Comparison of ENCODE assay signal across 21 cellular contexts in the genomic region with DNA sequence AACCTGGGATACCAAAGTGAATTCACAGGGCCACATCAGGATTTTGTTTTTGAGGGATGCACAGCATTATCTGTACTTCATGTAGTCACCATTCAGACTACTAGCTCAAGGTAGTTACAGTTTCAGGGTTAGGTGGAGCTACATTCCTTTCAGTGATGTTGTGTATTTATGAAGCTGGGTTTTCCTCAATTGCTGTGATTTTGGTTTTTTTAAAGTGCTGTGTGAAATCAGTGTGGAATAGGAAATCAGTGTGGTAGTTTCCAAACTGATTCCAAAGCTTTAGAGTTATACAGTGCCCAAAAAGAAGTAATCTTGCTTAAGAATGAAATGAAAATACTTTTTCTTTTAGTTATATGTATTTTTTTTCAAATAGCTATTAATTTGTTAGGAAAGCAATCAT.
"Had no signal": no experiment of that assay in that cellular context is flagged by ENCODE, and none has a peak within 500 bp of the region (broad histone marks: within the 10 kb centered on the region; RNA-seq: fewer than 3 reads in every experiment).

No MANE protein-coding gene starts in this region.

- H3K27me3 ChIP-seq: adrenal gland had no signal

- H3K4me1 ChIP-seq: adrenal gland had no signal

- H3K4me3 ChIP-seq: adrenal gland had no signal

- DNase-seq: activated CD4-positive, alpha-beta T cell treated with anti-CD3 and anti-CD28 coated beads for 4 hours; activated CD8-positive, alpha-beta memory T cell treated with anti-CD3 and anti-CD28 coated beads, Interleukin-2, amount 50 U/mL, for 4 hours; activated CD8-positive, alpha-beta T cell treated with anti-CD3 and anti-CD28 coated beads for 36 hours; activated naive CD4-positive, alpha-beta T cell treated with anti-CD3 and anti-CD28 coated beads, Interleukin-2, amount 50 U/mL, for 16 hours; activated naive CD8-positive, alpha-beta T cell treated with anti-CD3 and anti-CD28 coated beads, Interleukin-2, amount 10 ng/mL, durations not matched to agents 7 days and 5 days; adrenal gland; anterior cingulate cortex; cerebellar nuclear complex; NCI-H1092; NCI-H1930; NCI-H2171; NCI-H2227 treated with DMSO at 0.1 percent for 48 hours; NCI-H446 treated with DMSO at 0.1 percent for 48 hours; NCI-H524 treated with DMSO at 0.1 percent for 48 hours; NCI-H748 treated with DMSO at 0.1 percent for 48 hours; PC-3; SHP77 treated with DMSO at 0.1 percent for 48 hours; T-helper 2 cell; T1000; WERI-Rb-1 had no signal

- H3K27ac ChIP-seq: adrenal gland, WERI-Rb-1 had no signal

- H3K9me3 ChIP-seq: adrenal gland had no signal

- ATAC-seq: activated CD4-positive, CD25-positive, alpha-beta regulatory T cell treated with anti-CD3 and anti-CD28 coated beads, Interleukin-2, amount 50 U/mL, for 24 hours; activated CD8-positive, alpha-beta T cell treated with anti-CD3 and anti-CD28 coated beads for 36 hours; PC-3 had no signal
